ENCODE assay signal across 3 cellular contexts in the genomic region with DNA sequence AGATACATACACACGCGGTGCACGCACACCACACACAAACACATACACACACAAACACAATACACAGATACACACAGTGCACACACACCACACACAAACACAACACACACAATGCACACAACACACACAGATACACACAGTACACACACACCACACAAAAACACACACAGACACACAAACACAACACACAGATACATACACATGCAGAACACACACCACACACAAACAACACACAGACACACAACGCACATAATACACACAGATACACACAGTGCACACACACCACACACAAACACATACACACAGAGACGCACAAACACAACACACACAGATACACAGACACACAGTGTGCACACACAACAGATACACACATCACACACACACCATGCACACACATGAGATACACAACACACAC.
A peak's percentile ranks its signal among the peaks of the same experiment; 100 is the strongest.
TF ChIP-seq lines count a peak whose summit lies in the region.

No MANE protein-coding gene starts in this region.

TF ChIP-seq in HepG2, 621 proteins besides CTCF, POLR2A, EP300 and RAD21:
- TF ChIP-seq, protein P1, sequence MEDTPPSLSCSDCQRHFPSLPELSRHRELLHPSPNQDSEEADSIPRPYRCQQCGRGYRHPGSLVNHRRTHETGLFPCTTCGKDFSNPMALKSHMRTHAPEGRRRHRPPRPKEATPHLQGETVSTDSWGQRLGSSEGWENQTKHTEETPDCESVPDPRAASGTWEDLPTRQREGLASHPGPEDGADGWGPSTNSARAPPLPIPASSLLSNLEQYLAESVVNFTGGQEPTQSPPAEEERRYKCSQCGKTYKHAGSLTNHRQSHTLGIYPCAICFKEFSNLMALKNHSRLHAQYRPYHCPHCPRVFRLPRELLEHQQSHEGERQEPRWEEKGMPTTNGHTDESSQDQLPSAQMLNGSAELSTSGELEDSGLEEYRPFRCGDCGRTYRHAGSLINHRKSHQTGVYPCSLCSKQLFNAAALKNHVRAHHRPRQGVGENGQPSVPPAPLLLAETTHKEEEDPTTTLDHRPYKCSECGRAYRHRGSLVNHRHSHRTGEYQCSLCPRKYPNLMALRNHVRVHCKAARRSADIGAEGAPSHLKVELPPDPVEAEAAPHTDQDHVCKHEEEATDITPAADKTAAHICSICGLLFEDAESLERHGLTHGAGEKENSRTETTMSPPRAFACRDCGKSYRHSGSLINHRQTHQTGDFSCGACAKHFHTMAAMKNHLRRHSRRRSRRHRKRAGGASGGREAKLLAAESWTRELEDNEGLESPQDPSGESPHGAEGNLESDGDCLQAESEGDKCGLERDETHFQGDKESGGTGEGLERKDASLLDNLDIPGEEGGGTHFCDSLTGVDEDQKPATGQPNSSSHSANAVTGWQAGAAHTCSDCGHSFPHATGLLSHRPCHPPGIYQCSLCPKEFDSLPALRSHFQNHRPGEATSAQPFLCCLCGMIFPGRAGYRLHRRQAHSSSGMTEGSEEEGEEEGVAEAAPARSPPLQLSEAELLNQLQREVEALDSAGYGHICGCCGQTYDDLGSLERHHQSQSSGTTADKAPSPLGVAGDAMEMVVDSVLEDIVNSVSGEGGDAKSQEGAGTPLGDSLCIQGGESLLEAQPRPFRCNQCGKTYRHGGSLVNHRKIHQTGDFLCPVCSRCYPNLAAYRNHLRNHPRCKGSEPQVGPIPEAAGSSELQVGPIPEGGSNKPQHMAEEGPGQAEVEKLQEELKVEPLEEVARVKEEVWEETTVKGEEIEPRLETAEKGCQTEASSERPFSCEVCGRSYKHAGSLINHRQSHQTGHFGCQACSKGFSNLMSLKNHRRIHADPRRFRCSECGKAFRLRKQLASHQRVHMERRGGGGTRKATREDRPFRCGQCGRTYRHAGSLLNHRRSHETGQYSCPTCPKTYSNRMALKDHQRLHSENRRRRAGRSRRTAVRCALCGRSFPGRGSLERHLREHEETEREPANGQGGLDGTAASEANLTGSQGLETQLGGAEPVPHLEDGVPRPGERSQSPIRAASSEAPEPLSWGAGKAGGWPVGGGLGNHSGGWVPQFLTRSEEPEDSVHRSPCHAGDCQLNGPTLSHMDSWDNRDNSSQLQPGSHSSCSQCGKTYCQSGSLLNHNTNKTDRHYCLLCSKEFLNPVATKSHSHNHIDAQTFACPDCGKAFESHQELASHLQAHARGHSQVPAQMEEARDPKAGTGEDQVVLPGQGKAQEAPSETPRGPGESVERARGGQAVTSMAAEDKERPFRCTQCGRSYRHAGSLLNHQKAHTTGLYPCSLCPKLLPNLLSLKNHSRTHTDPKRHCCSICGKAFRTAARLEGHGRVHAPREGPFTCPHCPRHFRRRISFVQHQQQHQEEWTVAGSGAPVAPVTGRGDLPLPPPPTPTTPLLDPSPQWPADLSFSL (CRISPR knock-in tag; IDR thresholded peaks at IDR 0.05), result peak; percentile 99
- TF ChIP-seq FOXP1 (IDR thresholded peaks at IDR 0.05) (peak; percentile 57), FOXP1 (CRISPR knock-in tag; IDR thresholded peaks at IDR 0.05) (no peak), FOXJ3 (CRISPR knock-in tag; IDR thresholded peaks at IDR 0.05; ENCODE audit: borderline replicate concordance) (no peak), FOXK2 (IDR thresholded peaks at IDR 0.05) (0 out of 2 replicates have a peak, but pooled peaks have one; percentile 18), ZNF207 (IDR thresholded peaks at IDR 0.05; ENCODE audit: borderline replicate concordance) (0 out of 2 replicates have a peak, but pooled peaks have one; percentile 19)
- TF ChIP-seq, protein P2, sequence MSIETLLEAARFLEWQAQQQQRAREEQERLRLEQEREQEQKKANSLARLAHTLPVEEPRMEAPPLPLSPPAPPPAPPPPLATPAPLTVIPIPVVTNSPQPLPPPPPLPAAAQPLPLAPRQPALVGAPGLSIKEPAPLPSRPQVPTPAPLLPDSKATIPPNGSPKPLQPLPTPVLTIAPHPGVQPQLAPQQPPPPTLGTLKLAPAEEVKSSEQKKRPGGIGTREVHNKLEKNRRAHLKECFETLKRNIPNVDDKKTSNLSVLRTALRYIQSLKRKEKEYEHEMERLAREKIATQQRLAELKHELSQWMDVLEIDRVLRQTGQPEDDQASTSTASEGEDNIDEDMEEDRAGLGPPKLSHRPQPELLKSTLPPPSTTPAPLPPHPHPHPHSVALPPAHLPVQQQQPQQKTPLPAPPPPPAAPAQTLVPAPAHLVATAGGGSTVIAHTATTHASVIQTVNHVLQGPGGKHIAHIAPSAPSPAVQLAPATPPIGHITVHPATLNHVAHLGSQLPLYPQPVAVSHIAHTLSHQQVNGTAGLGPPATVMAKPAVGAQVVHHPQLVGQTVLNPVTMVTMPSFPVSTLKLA (IDR thresholded peaks at IDR 0.05), result peak; percentile 17; the same call in 1 of the 2 replicates

TF ChIP-seq in HEK293T, 16 proteins besides CTCF, POLR2A, EP300 and RAD21:
- TF ChIP-seq ARNT (IDR thresholded peaks at IDR 0.05) (no peak), CTBP1 (IDR thresholded peaks at IDR 0.05; ENCODE audit: borderline replicate concordance) (0 out of 2 replicates have a peak, but pooled peaks have one; percentile 27)

TF ChIP-seq in H1, 55 proteins besides CTCF, POLR2A, EP300 and RAD21:
- TF ChIP-seq, protein P3, sequence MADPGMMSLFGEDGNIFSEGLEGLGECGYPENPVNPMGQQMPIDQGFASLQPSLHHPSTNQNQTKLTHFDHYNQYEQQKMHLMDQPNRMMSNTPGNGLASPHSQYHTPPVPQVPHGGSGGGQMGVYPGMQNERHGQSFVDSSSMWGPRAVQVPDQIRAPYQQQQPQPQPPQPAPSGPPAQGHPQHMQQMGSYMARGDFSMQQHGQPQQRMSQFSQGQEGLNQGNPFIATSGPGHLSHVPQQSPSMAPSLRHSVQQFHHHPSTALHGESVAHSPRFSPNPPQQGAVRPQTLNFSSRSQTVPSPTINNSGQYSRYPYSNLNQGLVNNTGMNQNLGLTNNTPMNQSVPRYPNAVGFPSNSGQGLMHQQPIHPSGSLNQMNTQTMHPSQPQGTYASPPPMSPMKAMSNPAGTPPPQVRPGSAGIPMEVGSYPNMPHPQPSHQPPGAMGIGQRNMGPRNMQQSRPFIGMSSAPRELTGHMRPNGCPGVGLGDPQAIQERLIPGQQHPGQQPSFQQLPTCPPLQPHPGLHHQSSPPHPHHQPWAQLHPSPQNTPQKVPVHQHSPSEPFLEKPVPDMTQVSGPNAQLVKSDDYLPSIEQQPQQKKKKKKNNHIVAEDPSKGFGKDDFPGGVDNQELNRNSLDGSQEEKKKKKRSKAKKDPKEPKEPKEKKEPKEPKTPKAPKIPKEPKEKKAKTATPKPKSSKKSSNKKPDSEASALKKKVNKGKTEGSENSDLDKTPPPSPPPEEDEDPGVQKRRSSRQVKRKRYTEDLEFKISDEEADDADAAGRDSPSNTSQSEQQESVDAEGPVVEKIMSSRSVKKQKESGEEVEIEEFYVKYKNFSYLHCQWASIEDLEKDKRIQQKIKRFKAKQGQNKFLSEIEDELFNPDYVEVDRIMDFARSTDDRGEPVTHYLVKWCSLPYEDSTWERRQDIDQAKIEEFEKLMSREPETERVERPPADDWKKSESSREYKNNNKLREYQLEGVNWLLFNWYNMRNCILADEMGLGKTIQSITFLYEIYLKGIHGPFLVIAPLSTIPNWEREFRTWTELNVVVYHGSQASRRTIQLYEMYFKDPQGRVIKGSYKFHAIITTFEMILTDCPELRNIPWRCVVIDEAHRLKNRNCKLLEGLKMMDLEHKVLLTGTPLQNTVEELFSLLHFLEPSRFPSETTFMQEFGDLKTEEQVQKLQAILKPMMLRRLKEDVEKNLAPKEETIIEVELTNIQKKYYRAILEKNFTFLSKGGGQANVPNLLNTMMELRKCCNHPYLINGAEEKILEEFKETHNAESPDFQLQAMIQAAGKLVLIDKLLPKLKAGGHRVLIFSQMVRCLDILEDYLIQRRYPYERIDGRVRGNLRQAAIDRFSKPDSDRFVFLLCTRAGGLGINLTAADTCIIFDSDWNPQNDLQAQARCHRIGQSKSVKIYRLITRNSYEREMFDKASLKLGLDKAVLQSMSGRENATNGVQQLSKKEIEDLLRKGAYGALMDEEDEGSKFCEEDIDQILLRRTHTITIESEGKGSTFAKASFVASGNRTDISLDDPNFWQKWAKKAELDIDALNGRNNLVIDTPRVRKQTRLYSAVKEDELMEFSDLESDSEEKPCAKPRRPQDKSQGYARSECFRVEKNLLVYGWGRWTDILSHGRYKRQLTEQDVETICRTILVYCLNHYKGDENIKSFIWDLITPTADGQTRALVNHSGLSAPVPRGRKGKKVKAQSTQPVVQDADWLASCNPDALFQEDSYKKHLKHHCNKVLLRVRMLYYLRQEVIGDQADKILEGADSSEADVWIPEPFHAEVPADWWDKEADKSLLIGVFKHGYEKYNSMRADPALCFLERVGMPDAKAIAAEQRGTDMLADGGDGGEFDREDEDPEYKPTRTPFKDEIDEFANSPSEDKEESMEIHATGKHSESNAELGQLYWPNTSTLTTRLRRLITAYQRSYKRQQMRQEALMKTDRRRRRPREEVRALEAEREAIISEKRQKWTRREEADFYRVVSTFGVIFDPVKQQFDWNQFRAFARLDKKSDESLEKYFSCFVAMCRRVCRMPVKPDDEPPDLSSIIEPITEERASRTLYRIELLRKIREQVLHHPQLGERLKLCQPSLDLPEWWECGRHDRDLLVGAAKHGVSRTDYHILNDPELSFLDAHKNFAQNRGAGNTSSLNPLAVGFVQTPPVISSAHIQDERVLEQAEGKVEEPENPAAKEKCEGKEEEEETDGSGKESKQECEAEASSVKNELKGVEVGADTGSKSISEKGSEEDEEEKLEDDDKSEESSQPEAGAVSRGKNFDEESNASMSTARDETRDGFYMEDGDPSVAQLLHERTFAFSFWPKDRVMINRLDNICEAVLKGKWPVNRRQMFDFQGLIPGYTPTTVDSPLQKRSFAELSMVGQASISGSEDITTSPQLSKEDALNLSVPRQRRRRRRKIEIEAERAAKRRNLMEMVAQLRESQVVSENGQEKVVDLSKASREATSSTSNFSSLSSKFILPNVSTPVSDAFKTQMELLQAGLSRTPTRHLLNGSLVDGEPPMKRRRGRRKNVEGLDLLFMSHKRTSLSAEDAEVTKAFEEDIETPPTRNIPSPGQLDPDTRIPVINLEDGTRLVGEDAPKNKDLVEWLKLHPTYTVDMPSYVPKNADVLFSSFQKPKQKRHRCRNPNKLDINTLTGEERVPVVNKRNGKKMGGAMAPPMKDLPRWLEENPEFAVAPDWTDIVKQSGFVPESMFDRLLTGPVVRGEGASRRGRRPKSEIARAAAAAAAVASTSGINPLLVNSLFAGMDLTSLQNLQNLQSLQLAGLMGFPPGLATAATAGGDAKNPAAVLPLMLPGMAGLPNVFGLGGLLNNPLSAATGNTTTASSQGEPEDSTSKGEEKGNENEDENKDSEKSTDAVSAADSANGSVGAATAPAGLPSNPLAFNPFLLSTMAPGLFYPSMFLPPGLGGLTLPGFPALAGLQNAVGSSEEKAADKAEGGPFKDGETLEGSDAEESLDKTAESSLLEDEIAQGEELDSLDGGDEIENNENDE (IDR thresholded peaks at IDR 0.05; ENCODE audit: insufficient replicate concordance, low read length), result no peak
- TF ChIP-seq HDAC6 (IDR thresholded peaks at IDR 0.05; ENCODE audit: low read depth, low read length), result peak; percentile 34
TF ChIP-seq in H1: peak in this region for 1.
